In genomic region chr21:42468511-42469131, GRCh38 we compare ENCODE assay signal across 20 cellular contexts. TPM values are rescaled to one million over a fixed set of nuclear protein-coding genes. Genes with fewer than 3 reads are reported as not detected.
A peak's percentile ranks its signal among the peaks of the same experiment; 100 is the strongest.
DNase-seq lines count a peak whose midpoint lies in the region; ATAC-seq and TF ChIP-seq lines count a peak whose summit lies in the region.
"Had no signal": no experiment of that assay in that cellular context is flagged by ENCODE, and none has a peak within 500 bp of the region (broad histone marks: within the 10 kb centered on the region; RNA-seq: fewer than 3 reads in every experiment).

No MANE protein-coding gene starts in this region.

- H4K20me1 ChIP-seq in DOHH2 (ENCODE audit: control insufficient read depth, insufficient read depth, low read depth, low read length) (no peaks in the 10 kb centered on the region), KMS-11 (ENCODE audit: insufficient read depth) (no peaks in the 10 kb centered on the region)

- no peaks in the 10 kb centered on the region for H3K9me2 ChIP-seq in DOHH2 (replicated peaks; ENCODE audit: control insufficient read depth, low read length)
- H3K9me2 ChIP-seq: SK-N-SH had no signal

- H3K4me2 ChIP-seq in DOHH2 (ENCODE audit: low read length) (peak overlapping the region; percentile 43), KMS-11 (peak overlapping the region; percentile 19; the same call in 1 of the 2 replicates)
- H3K4me2 ChIP-seq: SK-N-SH had no signal

- no peaks in the 10 kb centered on the region for H3K9me3 ChIP-seq in DOHH2 (ENCODE audit: control insufficient read depth, insufficient read depth, low read length)
- no peaks in the 10 kb centered on the region for H3K9me3 ChIP-seq in muscle layer of duodenum (ENCODE audit: control insufficient read depth in 1 of 2, low read length in 2 of 2)
- no peaks in the 10 kb centered on the region for H3K9me3 ChIP-seq in ascending aorta
- H3K9me3 ChIP-seq: breast epithelium, lower lobe of right lung, SK-N-SH, tibial artery had no signal

- no peak overlapping the region for H3K27ac ChIP-seq in DOHH2 (ENCODE audit: low read depth, low read length)
- H3K27ac ChIP-seq in KMS-11 = no peak overlapping the region
- peak overlapping the region; percentile 78 for H3K27ac ChIP-seq in VCaP
- H3K27ac ChIP-seq in muscle layer of duodenum (ENCODE audit: low read length) = peak overlapping the region; percentile 71
- H3K27ac ChIP-seq in ascending aorta = no peak overlapping the region
- H3K27ac ChIP-seq: breast epithelium, lower lobe of right lung, tibial artery had no signal

- H3K36me3 ChIP-seq in DOHH2 (ENCODE audit: control insufficient read depth, low read length) (no peaks in the 10 kb centered on the region), KMS-11 (ENCODE audit: insufficient read depth) (no peaks in the 10 kb centered on the region), muscle layer of duodenum (ENCODE audit: control insufficient read depth in 1 of 2, insufficient read depth in 2 of 2, low read length in 2 of 2) (no peaks in the 10 kb centered on the region), ascending aorta (no peaks in the 10 kb centered on the region)
- H3K36me3 ChIP-seq: breast epithelium, lower lobe of right lung, tibial artery had no signal

- intact Hi-C loops in left cardiac atrium (cut with DNase I) = no loop called here
- intact Hi-C loops in ascending aorta (cut with DNase I) = no loop called here

- no peak for TF ChIP-seq CTCF in DOHH2 (IDR thresholded peaks at IDR 0.05; ENCODE audit: low read depth, low read length, poor library complexity, severe bottlenecking)
- no peak for TF ChIP-seq CTCF in KMS-11 (conservative IDR thresholded peaks at IDR 0.05; ENCODE audit: low read depth, low read length)
- no peak for TF ChIP-seq CTCF in VCaP (conservative IDR thresholded peaks at IDR 0.05)
- TF ChIP-seq CTCF in ascending aorta (IDR thresholded peaks at IDR 0.05) = no peak

- H3K9ac ChIP-seq in KMS-11 = no peak overlapping the region
- H3K9ac ChIP-seq: SK-N-SH had no signal

- H3F3A ChIP-seq in DOHH2 (ENCODE audit: control insufficient read depth, insufficient read depth) = no peaks in the 10 kb centered on the region

- DNase-seq in left cardiac atrium (no peak), ascending aorta (ENCODE audit: low spot score in 2 of 2) (no peak)
- no peak for DNase-seq in effector CD8-positive, alpha-beta T cell (lab: John Stamatoyannopoulos, UW)
- DNase-seq in stimulated activated CD4-positive, alpha-beta T cell treated with anti-CD3 and anti-CD28 coated beads, Interleukin-15, amount 100 ng/mL, for 24 hours = no peak
- DNase-seq: activated naive CD4-positive, alpha-beta T cell treated with anti-CD3 and anti-CD28 coated beads, Interleukin-2, amount 50 U/mL, for 16 hours; HCEC 1CT; KBM-7; lower lobe of right lung; NCI-H1436 treated with DMSO at 0.1 percent for 48 hours; NCI-H345; right cardiac atrium; SK-N-SH; stimulated activated CD4-positive, alpha-beta T cell treated with anti-CD3 and anti-CD28 coated beads, Interleukin-2, amount 100 ng/mL, for 48 hours had no signal

- H3K4me3 ChIP-seq in DOHH2 (ENCODE audit: low read length) (peak overlapping the region; percentile 7; the same call in 1 of the 2 replicates), KMS-11 (IDR thresholded peaks at IDR 0.05; ENCODE audit: insufficient read depth, low read depth, low read length) (no peak overlapping the region), muscle layer of duodenum (ENCODE audit: low read depth in 1 of 2, low read length in 2 of 2) (no peak overlapping the region), ascending aorta (no peak overlapping the region)
- H3K4me3 ChIP-seq: breast epithelium, lower lobe of right lung, tibial artery had no signal

- ATAC-seq in left cardiac atrium = no peak
- ATAC-seq: activated CD8-positive, alpha-beta memory T cell treated with anti-CD3 and anti-CD28 coated beads, Interleukin-2, amount 10 ng/mL, durations not matched to agents 7 days and 5 days; lower lobe of right lung; right cardiac atrium had no signal

- H3K4me1 ChIP-seq in DOHH2 (ENCODE audit: control insufficient read depth, low read length) (peaks cover 66% of the 10 kb centered on the region), KMS-11 (ENCODE audit: low read depth, poor library complexity, severe bottlenecking) (peaks cover 63% of the 10 kb centered on the region), muscle layer of duodenum (ENCODE audit: control insufficient read depth in 1 of 2, insufficient read depth in 2 of 2, low read length in 2 of 2) (peaks cover 0 to 20% of the 10 kb centered on the region in 2 donors), ascending aorta (no peaks in the 10 kb centered on the region)
- H3K4me1 ChIP-seq: breast epithelium, tibial artery had no signal

- H3K79me2 ChIP-seq in DOHH2 (ENCODE audit: control insufficient read depth, low read length) (no peaks in the 10 kb centered on the region), KMS-11 (ENCODE audit: insufficient read depth, low read depth) (no peaks in the 10 kb centered on the region)

- H3K27me3 ChIP-seq in DOHH2 (ENCODE audit: control insufficient read depth, low read length) = no peaks in the 10 kb centered on the region
- no peaks in the 10 kb centered on the region; the same call in 1 of the 2 replicates for H3K27me3 ChIP-seq in KMS-11 (ENCODE audit: insufficient read depth, low read depth)
- no peaks in the 10 kb centered on the region for H3K27me3 ChIP-seq in muscle layer of duodenum (ENCODE audit: low read depth, low read length)
- no peaks in the 10 kb centered on the region for H3K27me3 ChIP-seq in ascending aorta
- H3K27me3 ChIP-seq: breast epithelium had no signal

- H2AFZ ChIP-seq in KMS-11 (ENCODE audit: low read depth) = no peak overlapping the region

RNA-seq across cellular contexts. Expression of gene RSPH1, which starts 27.4 kb away (rescaled TPM):
- total RNA-seq in left cardiac atrium (not detected), ascending aorta (not detected)
- total RNA-seq: activated CD8-positive, alpha-beta memory T cell treated with anti-CD3 and anti-CD28 coated beads, Interleukin-2, amount 10 ng/mL, durations not matched to agents 7 days and 5 days; right cardiac atrium had no signal

RNA-seq across cellular contexts. Expression of gene SLC37A1, which starts 45.0 kb away (rescaled TPM):
- total RNA-seq in left cardiac atrium (1 to 10 TPM; 1.9 to 3.7 TPM), ascending aorta (8.7 TPM)

Comparison
In these comparisons a context has a peak if more than half of its experiments do, and no peak if none do; other contexts are left out.
1. H3K27ac ChIP-seq: peak in VCaP (single experiment) and muscle layer of duodenum (single experiment); none in DOHH2 (single experiment), KMS-11 (single experiment) and ascending aorta (0 of 2).